21 cellular contexts compared by ENCODE assay signal in genomic region chr16:78364501-78364900, GRCh38.
"Had no signal": no experiment of that assay in that cellular context is flagged by ENCODE, and none has a peak within 500 bp of the region (broad histone marks: within the 10 kb centered on the region; RNA-seq: fewer than 3 reads in every experiment).

No MANE protein-coding gene starts in this region.

- DNase-seq: activated CD4-positive, alpha-beta memory T cell treated with anti-CD3 and anti-CD28 coated beads, Interleukin-2, amount 10 ng/mL, durations not matched to agents 7 days and 5 days; activated effector memory CD4-positive, alpha-beta T cell treated with Interleukin-2 at 50 U/mL for 16 hours; activated T-cell treated with anti-CD3 and anti-CD28 coated beads, Interleukin-2, amount 50 U/mL, for 4 hours; dorsolateral prefrontal cortex; left lung; mammary epithelial cell; natural killer cell; occipital lobe; psoas muscle; sigmoid colon; stimulated activated CD4-positive, alpha-beta T cell treated with anti-CD3 and anti-CD28 coated beads, Interleukin-12 subunit alpha, Interleukin-12 subunit beta, amount 100 ng/mL, for 4 hours; T-helper 1 cell; T1000; upper lobe of right lung had no signal

- H3K9me3 Mint-ChIP-seq: activated CD4-positive, alpha-beta memory T cell treated with anti-CD3 and anti-CD28 coated beads, Interleukin-2, amount 10 ng/mL, durations not matched to agents 7 days and 5 days; activated T-cell treated with anti-CD3 and anti-CD28 coated beads, Interleukin-2, amount 50 U/mL, for 4 hours; endodermal cell; natural killer cell; stimulated activated effector memory CD8-positive, alpha-beta T cell treated with anti-CD3 and anti-CD28 coated beads, Interleukin-12 subunit alpha, Interleukin-12 subunit beta, amount 100 ng/mL, for 72 hours had no signal

- ATAC-seq: activated naive CD4-positive, alpha-beta T cell treated with anti-CD3 and anti-CD28 coated beads, Interleukin-2, amount 50 U/mL, for 72 hours; activated T-cell treated with anti-CD3 and anti-CD28 coated beads, Interleukin-2, amount 50 U/mL, for 4 hours; left lung; natural killer cell; psoas muscle; stimulated activated effector memory CD8-positive, alpha-beta T cell treated with anti-CD3 and anti-CD28 coated beads, Interleukin-12 subunit alpha, Interleukin-12 subunit beta, amount 100 ng/mL, for 72 hours; upper lobe of right lung had no signal

- H3K27ac Mint-ChIP-seq: activated CD4-positive, alpha-beta memory T cell treated with anti-CD3 and anti-CD28 coated beads, Interleukin-2, amount 10 ng/mL, durations not matched to agents 7 days and 5 days; activated naive CD4-positive, alpha-beta T cell treated with anti-CD3 and anti-CD28 coated beads, Interleukin-2, amount 50 U/mL, for 72 hours; endodermal cell; natural killer cell; stimulated activated effector memory CD8-positive, alpha-beta T cell treated with anti-CD3 and anti-CD28 coated beads, Interleukin-12 subunit alpha, Interleukin-12 subunit beta, amount 100 ng/mL, for 72 hours had no signal

- H3K4me1 Mint-ChIP-seq: activated CD4-positive, alpha-beta memory T cell treated with anti-CD3 and anti-CD28 coated beads, Interleukin-2, amount 10 ng/mL, durations not matched to agents 7 days and 5 days; endodermal cell; stimulated activated effector memory CD8-positive, alpha-beta T cell treated with anti-CD3 and anti-CD28 coated beads, Interleukin-12 subunit alpha, Interleukin-12 subunit beta, amount 100 ng/mL, for 72 hours had no signal

- H3K27ac ChIP-seq: cardiac muscle cell, dorsolateral prefrontal cortex, hepatocyte, left lung, psoas muscle, sigmoid colon, thoracic aorta, upper lobe of right lung had no signal

- H3K27me3 ChIP-seq: cardiac muscle cell, dorsolateral prefrontal cortex, hepatocyte, left lung, sigmoid colon, upper lobe of right lung had no signal

- FAIRE-seq: keratinocyte had no signal

- H3K4me3 Mint-ChIP-seq: activated CD4-positive, alpha-beta memory T cell treated with anti-CD3 and anti-CD28 coated beads, Interleukin-2, amount 10 ng/mL, durations not matched to agents 7 days and 5 days; activated T-cell treated with anti-CD3 and anti-CD28 coated beads, Interleukin-2, amount 50 U/mL, for 4 hours; endodermal cell; natural killer cell; stimulated activated effector memory CD8-positive, alpha-beta T cell treated with anti-CD3 and anti-CD28 coated beads, Interleukin-12 subunit alpha, Interleukin-12 subunit beta, amount 100 ng/mL, for 72 hours had no signal

- H3K27me3 Mint-ChIP-seq: activated CD4-positive, alpha-beta memory T cell treated with anti-CD3 and anti-CD28 coated beads, Interleukin-2, amount 10 ng/mL, durations not matched to agents 7 days and 5 days had no signal

- H3K36me3 Mint-ChIP-seq: activated naive CD4-positive, alpha-beta T cell treated with anti-CD3 and anti-CD28 coated beads, Interleukin-2, amount 50 U/mL, for 72 hours; natural killer cell; stimulated activated effector memory CD8-positive, alpha-beta T cell treated with anti-CD3 and anti-CD28 coated beads, Interleukin-12 subunit alpha, Interleukin-12 subunit beta, amount 100 ng/mL, for 72 hours had no signal

- H3K4me1 ChIP-seq: left lung, psoas muscle, upper lobe of right lung had no signal
